Comparison of ENCODE assay signal across 27 cellular contexts in the genomic region with DNA sequence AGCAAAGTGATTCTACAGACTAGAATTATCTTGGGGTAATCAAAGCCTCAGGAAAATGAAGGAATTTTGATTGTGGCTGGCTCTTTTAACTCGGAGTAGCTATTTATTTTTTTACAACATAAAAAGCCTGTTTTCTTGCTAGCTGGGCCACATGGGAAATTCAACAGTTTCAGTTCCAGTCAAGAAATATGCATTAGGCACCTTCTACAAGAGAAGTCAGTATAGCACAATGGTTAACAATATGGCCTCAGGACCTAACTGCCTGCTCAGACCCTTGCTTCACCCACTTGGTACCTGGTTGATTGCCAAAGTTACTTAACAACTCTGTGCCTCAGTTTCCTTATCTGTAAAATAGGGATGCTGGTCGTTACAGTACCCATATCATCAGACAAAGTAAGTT.
"Had no signal": no experiment of that assay in that cellular context is flagged by ENCODE, and none has a peak within 500 bp of the region (broad histone marks: within the 10 kb centered on the region; RNA-seq: fewer than 3 reads in every experiment).

No MANE protein-coding gene starts in this region.

- H3K79me2 ChIP-seq: hepatocyte had no signal

- H3K27ac ChIP-seq: brain microvascular endothelial cell, coronary artery, gastrocnemius medialis, hepatocyte, pancreas, prostate gland, skin epidermis, tibial nerve, WERI-Rb-1 had no signal

- ATAC-seq: effector memory CD8-positive, alpha-beta T cell; gastrocnemius medialis; left ventricle myocardium superior; naive thymus-derived CD4-positive, alpha-beta T cell; pancreas; sciatic nerve; stimulated activated effector memory CD8-positive, alpha-beta T cell treated with anti-CD3 and anti-CD28 coated beads, Interleukin-12 subunit alpha, Interleukin-12 subunit beta, amount 100 ng/mL, for 72 hours had no signal

- H3K36me3 ChIP-seq: brain microvascular endothelial cell, gastrocnemius medialis, pancreas, prostate gland, tibial nerve, WERI-Rb-1 had no signal

- H3K9me3 ChIP-seq: gastrocnemius medialis, pancreas, prostate gland had no signal

- H3K4me1 ChIP-seq: prostate gland had no signal

- DNase-seq: activated CD4-positive, alpha-beta memory T cell treated with anti-CD3 and anti-CD28 coated beads for 36 hours; activated CD4-positive, alpha-beta T cell treated with anti-CD3 and anti-CD28 coated beads, Interleukin-2, amount 10 ng/mL, durations not matched to agents 24 days and 14 days; activated CD4-positive, CD25-positive, alpha-beta regulatory T cell treated with anti-CD3 and anti-CD28 coated beads, Interleukin-2, amount 50 U/mL, for 72 hours; activated CD8-positive, alpha-beta memory T cell treated with anti-CD3 and anti-CD28 coated beads, Interleukin-2, amount 50 U/mL, for 4 hours; activated gamma-delta T cell; activated naive CD4-positive, alpha-beta T cell treated with anti-CD3 and anti-CD28 coated beads, Interleukin-2, amount 50 U/mL, for 16 hours; activated T-cell treated with anti-CD3 and anti-CD28 coated beads, Interleukin-2, amount 50 U/mL, for 1 hour; amniotic stem cell; brain microvascular endothelial cell; effector memory CD8-positive, alpha-beta T cell; erythroblast; gastrocnemius medialis; islet precursor cell; left ventricle myocardium superior; naive thymus-derived CD4-positive, alpha-beta T cell; pancreas; retina; stimulated activated CD4-positive, alpha-beta T cell treated with anti-CD3 and anti-CD28 coated beads, Interleukin-4, amount 100 ng/mL, for 24 hours; T-helper 9 cell; WERI-Rb-1 had no signal

- H3K4me2 ChIP-seq: hepatocyte had no signal

- H2AFZ ChIP-seq: hepatocyte had no signal

- H3K4me3 ChIP-seq: coronary artery, gastrocnemius medialis, hepatocyte, pancreas, prostate gland, skin epidermis, tibial nerve had no signal
